In the genomic region with DNA sequence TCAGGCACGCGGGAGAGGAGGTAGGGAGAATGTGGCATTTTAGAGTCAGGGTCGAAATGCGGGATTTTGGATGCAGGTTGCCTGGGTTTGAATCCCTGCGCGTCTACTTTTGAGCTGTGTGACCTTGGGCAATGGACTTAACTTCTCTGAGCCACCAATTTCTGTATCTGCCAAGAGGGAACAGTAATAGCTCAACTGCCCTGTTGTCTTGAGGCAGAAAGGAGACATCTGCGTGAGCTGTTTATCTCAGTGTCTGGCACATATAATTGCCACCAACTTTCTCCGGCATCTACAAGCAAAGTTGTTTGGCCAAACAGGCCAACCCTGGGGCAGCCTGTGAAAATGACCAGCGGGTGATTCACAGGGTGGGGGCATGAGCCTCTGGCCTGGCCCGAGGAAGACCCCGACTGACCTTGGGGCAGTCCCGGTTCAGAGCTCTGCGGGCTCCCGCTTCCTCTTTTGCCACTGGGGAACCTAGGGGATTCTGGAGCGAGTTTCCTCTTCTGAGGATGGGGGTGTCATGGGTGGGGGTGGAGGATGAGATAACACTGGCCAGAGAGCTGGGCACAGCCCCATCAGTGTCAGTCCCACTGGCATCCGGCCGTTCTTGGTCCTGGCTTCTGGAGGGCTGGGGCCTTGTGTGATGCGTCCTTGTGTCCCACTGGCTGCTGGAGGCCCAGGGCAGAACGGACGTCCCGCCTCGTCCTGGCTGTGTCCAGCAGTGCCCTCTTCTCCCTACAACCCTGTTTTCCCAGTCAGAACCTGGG, we compare ENCODE assay signal across 1 cellular context.
A peak's percentile ranks its signal among the peaks of the same experiment; 100 is the strongest.
TF ChIP-seq lines count a peak whose summit lies in the region.

No MANE protein-coding gene starts in this region.

TF ChIP-seq in K562, 482 proteins besides CTCF, POLR2A, EP300 and RAD21 (continued from another document):
- TF ChIP-seq, protein P1, sequence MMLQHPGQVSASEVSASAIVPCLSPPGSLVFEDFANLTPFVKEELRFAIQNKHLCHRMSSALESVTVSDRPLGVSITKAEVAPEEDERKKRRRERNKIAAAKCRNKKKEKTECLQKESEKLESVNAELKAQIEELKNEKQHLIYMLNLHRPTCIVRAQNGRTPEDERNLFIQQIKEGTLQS (IDR thresholded peaks at IDR 0.05): no peak
- TF ChIP-seq, protein P1 (CRISPR knock-in tag; conservative IDR thresholded peaks at IDR 0.05): no peak
- TF ChIP-seq BCOR (IDR thresholded peaks at IDR 0.05): peak; percentile 59; the same call in 1 of the 2 replicates
- TF ChIP-seq XRCC5 (IDR thresholded peaks at IDR 0.05; ENCODE audit: low read depth, low read length): no peak
- TF ChIP-seq HEY1 (CRISPR knock-in tag; IDR thresholded peaks at IDR 0.05; ENCODE audit: borderline replicate concordance): no peak
- TF ChIP-seq GATAD2A (IDR thresholded peaks at IDR 0.05): no peak
